ENCODE assay signal across 1 cellular context in the genomic region with DNA sequence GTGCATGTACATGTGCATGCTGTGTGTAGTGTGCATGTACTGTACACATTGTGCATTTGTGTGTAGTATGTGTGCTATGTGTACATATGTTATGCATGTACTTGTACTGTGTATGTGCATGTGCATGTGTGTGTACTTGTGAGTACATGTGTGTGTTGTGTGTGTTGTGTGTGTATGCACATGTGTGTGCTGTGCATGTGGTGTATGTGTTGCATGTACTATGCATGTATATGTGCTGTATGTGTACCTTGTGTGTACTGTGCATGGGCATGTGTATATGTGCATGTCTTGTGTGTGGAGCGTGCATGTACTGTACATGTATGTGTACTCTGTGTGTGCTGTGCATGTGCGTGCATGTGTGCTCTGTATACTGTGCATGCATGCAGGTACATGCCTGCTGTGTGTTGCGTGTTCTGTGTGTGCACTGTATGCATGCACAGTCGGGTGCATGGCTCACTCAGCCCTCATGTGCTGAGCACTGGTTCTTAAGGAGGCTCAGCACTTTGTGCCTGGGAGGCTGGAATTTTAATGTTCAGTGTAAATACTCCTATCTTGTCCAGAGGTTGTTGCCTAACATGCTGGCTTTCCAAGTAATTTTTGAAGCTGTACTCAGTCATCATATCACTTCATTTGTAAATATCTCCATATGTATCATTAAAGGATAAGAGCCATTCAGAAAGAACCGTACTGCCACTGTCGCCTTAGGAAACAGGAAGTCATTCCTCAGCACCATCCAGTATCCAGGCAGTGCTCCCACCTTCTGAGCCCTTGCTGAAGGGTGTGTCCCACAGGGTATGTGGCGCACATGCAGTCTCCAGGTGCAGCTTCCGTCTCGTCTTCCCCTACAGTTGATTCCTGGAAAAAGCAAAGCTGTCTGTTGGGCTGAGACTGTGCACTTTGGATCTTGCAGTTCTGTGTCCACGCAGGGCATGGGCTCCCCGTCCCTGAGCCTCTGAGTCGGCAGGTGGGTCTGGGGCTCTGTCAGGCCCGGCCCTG.
TF ChIP-seq lines count a peak whose summit lies in the region.

No MANE protein-coding gene starts in this region.

TF ChIP-seq in HEK293T, 16 proteins besides CTCF, POLR2A, EP300 and RAD21:
- TF ChIP-seq BHLHE40 (IDR thresholded peaks at IDR 0.05; ENCODE audit: borderline replicate concordance) (no peak), ELF4 (IDR thresholded peaks at IDR 0.05) (0 out of 2 replicates have a peak, but pooled peaks have one; percentile 10), TARDBP (IDR thresholded peaks at IDR 0.05) (peak; percentile 88)
- TF ChIP-seq, protein P1, sequence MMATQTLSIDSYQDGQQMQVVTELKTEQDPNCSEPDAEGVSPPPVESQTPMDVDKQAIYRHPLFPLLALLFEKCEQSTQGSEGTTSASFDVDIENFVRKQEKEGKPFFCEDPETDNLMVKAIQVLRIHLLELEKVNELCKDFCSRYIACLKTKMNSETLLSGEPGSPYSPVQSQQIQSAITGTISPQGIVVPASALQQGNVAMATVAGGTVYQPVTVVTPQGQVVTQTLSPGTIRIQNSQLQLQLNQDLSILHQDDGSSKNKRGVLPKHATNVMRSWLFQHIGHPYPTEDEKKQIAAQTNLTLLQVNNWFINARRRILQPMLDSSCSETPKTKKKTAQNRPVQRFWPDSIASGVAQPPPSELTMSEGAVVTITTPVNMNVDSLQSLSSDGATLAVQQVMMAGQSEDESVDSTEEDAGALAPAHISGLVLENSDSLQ (IDR thresholded peaks at IDR 0.05), result no peak
TF ChIP-seq in HEK293T: peak in this region for 2.
